In the genomic region with DNA sequence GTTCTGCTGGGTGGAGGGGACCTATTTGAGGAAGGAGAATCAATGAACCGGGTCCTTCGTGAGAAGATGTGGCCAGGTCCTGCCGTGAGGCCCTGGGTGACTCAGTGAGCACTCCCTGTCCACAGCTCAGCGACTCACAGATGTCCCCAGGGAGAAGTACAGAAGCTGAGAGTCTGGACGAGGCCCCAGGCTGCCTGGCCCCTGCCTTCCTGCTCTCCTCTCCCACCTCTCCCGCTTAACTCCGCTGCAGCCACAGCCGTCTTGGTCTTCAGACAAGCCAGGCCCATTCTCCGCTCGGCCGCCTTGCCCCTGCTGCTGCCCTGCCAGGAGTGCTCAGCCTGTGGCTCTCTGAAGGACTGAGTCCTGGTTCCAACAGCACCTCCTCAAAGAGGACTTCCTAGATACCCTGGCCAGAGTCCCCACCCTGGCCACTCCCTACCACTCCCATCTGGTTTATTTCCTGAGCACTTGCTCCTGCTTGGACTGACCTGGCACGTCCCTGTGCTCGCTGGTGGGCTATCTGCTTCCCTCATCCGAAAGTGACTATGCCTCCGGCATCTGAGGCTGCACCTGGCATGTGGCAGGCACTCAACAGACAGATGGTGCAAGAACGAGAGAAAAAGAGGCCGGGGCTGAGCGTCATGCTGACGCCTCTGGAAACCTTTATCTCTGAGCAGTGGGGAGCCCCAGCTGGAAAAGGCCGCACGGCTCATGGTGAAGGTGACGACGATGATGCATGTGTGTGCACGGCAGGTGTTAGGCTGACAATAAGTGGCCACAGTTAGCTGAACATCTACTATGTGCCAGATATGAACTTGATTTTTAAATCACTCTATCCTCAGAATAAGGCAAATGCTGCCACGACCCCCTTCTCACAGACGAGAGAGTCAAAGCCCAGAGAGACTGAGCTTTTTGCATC, we compare ENCODE assay signal across 9 cellular contexts. TPM values are rescaled to one million over a fixed set of nuclear protein-coding genes. Genes with fewer than 3 reads are reported as not detected.
DNase-seq lines count a peak whose midpoint lies in the region; ATAC-seq and TF ChIP-seq lines count a peak whose summit lies in the region.
"Had no signal": no experiment of that assay in that cellular context is flagged by ENCODE, and none has a peak within 500 bp of the region (broad histone marks: within the 10 kb centered on the region; RNA-seq: fewer than 3 reads in every experiment).

No MANE protein-coding gene starts in this region.

- no peaks in the 10 kb centered on the region for H3K9me3 ChIP-seq in mammary epithelial cell (replicated peaks; ENCODE audit: insufficient read depth, low read length)
- H3K9me3 ChIP-seq in breast epithelium, result no peaks in the 10 kb centered on the region
- H3K9me3 ChIP-seq in transverse colon, result no peaks in the 10 kb centered on the region
- no peaks in the 10 kb centered on the region for H3K9me3 ChIP-seq in thyroid gland

- CTCF ChIA-PET in mammary epithelial cell (lab: Charles Lee; ENCODE audit: low non-redundant PET), result no interaction called here

- H2AFZ ChIP-seq in mammary epithelial cell (ENCODE audit: low read depth, low read length), result no peak overlapping the region

- H3K9ac ChIP-seq in mammary epithelial cell (ENCODE audit: insufficient read depth, low read length), result no peak overlapping the region

- H3K4me2 ChIP-seq in mammary epithelial cell (ENCODE audit: insufficient read depth, low read depth, low read length), result no peak overlapping the region

- no peaks in the 10 kb centered on the region for H3K27me3 ChIP-seq in mammary epithelial cell (ENCODE audit: insufficient read depth, low read length)
- H3K27me3 ChIP-seq in breast epithelium, result no peaks in the 10 kb centered on the region
- H3K27me3 ChIP-seq in transverse colon, result peaks cover 4% of the 10 kb centered on the region
- no peaks in the 10 kb centered on the region for H3K27me3 ChIP-seq in thyroid gland

- no peaks in the 10 kb centered on the region for H3K79me2 ChIP-seq in mammary epithelial cell (ENCODE audit: insufficient read depth, low read length)

- H3K4me1 ChIP-seq in mammary epithelial cell (ENCODE audit: insufficient read depth, low read length) (no peaks in the 10 kb centered on the region), breast epithelium (no peaks in the 10 kb centered on the region), transverse colon (peaks cover 0 to 5% (median 0%) of the 10 kb centered on the region in 4 donors), thyroid gland (no peaks in the 10 kb centered on the region)

- TF ChIP-seq CTCF in mammary epithelial cell (conservative IDR thresholded peaks at IDR 0.05 in 1 of 2, IDR thresholded peaks at IDR 0.05 in 1 of 2; ENCODE audit: extremely low read depth in 1 of 2, insufficient read depth in 1 of 2, low read depth in 1 of 2, low read length in 2 of 2), result no peak
- TF ChIP-seq CTCF in breast epithelium (IDR thresholded peaks at IDR 0.05), result no peak
- no peak for TF ChIP-seq CTCF in transverse colon (IDR thresholded peaks at IDR 0.05)
- no peak for TF ChIP-seq CTCF in thyroid gland (IDR thresholded peaks at IDR 0.05)

- dilution Hi-C loops in mammary epithelial cell (cut with HindIII; ENCODE audit: low sequenced_read_pairs), result no loop called here

- in situ Hi-C loops in mammary epithelial cell (cut with MboI; ENCODE audit: low sequenced_read_pairs in 2 of 2), result no loop called here
- in situ Hi-C loops in transverse colon (cut with MboI; ENCODE audit: low pct_ligation_motif_present in 1 of 4, low pct_unique_long_range_greater_than_20kb in 1 of 4, low sequenced_read_pairs in 3 of 4), result loop anchor here in 2 of 4 donors (25.0 kb wide), 2 partner anchors 331 to 444 kb away; partner anchors contain the start of gene NT5M (in 1 of the 2)

- 82% methylated on average over 25 of the region's 26 CpGs for WGBS in mammary epithelial cell (ENCODE audit: low coverage, missing lambda C conversion rate)
- WGBS in transverse colon (ENCODE audit: low coverage in 1 of 2), 2 donors, result 79 to 100% methylated on average over 1 to 26 of the region's 26 CpGs
- WGBS in thyroid gland, 2 donors, result 73 to 75% methylated on average over 26 of the region's 26 CpGs

- DNase-seq in mammary epithelial cell, result peak; percentile 17
- no peak for DNase-seq in breast epithelium (ENCODE audit: low spot score in 2 of 2)
- DNase-seq in RPMI7951 (ENCODE audit: low read depth), result peak; percentile 29
- peak; percentile 71 for DNase-seq in transverse colon
- no peak for DNase-seq in activated T-cell treated with anti-CD3 and anti-CD28 coated beads for 4 hours
- DNase-seq in thyroid gland, result no peak
- no peak for DNase-seq in hippocampal formation (lab: John Stamatoyannopoulos, UW)
- DNase-seq: activated gamma-delta T cell treated with Interleukin-2 at 50 U/mL for 16 hours had no signal

- H4K20me1 ChIP-seq in mammary epithelial cell (ENCODE audit: insufficient read depth, low read length), result no peaks in the 10 kb centered on the region

- H3K4me3 ChIP-seq in mammary epithelial cell (replicated peaks in 1 of 3; ENCODE audit: insufficient read depth in 1 of 3, low read depth in 2 of 3, low read length in 3 of 3) (no peak overlapping the region), breast epithelium (no peak overlapping the region), transverse colon (no peak overlapping the region), thyroid gland (replicated peaks in 1 of 3) (no peak overlapping the region)

- no peak for TF ChIP-seq EP300 in transverse colon (IDR thresholded peaks at IDR 0.05; ENCODE audit: low read depth)

- no peak for TF ChIP-seq POLR2A in breast epithelium (IDR thresholded peaks at IDR 0.05)
- no peak for TF ChIP-seq POLR2A in transverse colon (IDR thresholded peaks at IDR 0.05)
- TF ChIP-seq POLR2A in thyroid gland (IDR thresholded peaks at IDR 0.05), result no peak

- BruUV-seq in mammary epithelial cell (replicated peaks; lab: Mats Ljungman, UMichigan), result no TSS peak

- intact Hi-C loops in mammary epithelial cell (cut with micrococcal nuclease), result no loop called here
- intact Hi-C loops in breast epithelium (cut with DNase I; ENCODE audit: low total_unique reads), result no loop called here
- intact Hi-C loops in transverse colon (cut with DNase I; ENCODE audit: low total_unique reads), result no loop called here
- intact Hi-C loops in thyroid gland (cut with DNase I), result no loop called here

- ATAC-seq in HG02981 (IDR thresholded peaks at IDR 0.05; ENCODE audit: unreplicated experiment), result peak; percentile 52

- H3K27ac ChIP-seq in mammary epithelial cell (ENCODE audit: insufficient read depth, low read depth, low read length), result no peak overlapping the region
- H3K27ac ChIP-seq in breast epithelium, result no peak overlapping the region
- peak overlapping the region in 2 of 4 donors; percentile 48 to 62 for H3K27ac ChIP-seq in transverse colon
- H3K27ac ChIP-seq in thyroid gland, result no peak overlapping the region

- H3K36me3 ChIP-seq in mammary epithelial cell (ENCODE audit: insufficient read depth, low read length) (no peaks in the 10 kb centered on the region), breast epithelium (no peaks in the 10 kb centered on the region), transverse colon (no peaks in the 10 kb centered on the region), thyroid gland (no peaks in the 10 kb centered on the region)

RNA-seq across cellular contexts. Expression of gene TNFRSF13B, which starts 9.2 kb away (rescaled TPM):
- total RNA-seq in mammary epithelial cell (not detected), breast epithelium (1 to 10 TPM in 1 of 3 donors, under 1 TPM in 1, not detected in 1; 0.80 to 2.9 TPM), transverse colon (1 to 10 TPM in 1 of 4 donors, not detected in 3; 9.2 TPM), thyroid gland (not detected)
- not detected for polyA plus RNA-seq in mammary epithelial cell
- not detected for polyA minus RNA-seq in mammary epithelial cell
- total RNA-seq in RPMI7951 (2014; rRNA removed; shearing (Covaris generic)), result not detected in 2 replicates

Comparison
In these comparisons a context has a peak if more than half of its experiments do, and no peak if none do; other contexts are left out.
1. DNase-seq: peak in mammary epithelial cell (single experiment), RPMI7951 (single experiment) and transverse colon (single experiment); none in breast epithelium (0 of 2), activated T-cell treated with anti-CD3 and anti-CD28 coated beads for 4 hours (single experiment), thyroid gland (0 of 2) and hippocampal formation (0 of 2).